Comparison of ENCODE assay signal across 11 cellular contexts in the genomic region with DNA sequence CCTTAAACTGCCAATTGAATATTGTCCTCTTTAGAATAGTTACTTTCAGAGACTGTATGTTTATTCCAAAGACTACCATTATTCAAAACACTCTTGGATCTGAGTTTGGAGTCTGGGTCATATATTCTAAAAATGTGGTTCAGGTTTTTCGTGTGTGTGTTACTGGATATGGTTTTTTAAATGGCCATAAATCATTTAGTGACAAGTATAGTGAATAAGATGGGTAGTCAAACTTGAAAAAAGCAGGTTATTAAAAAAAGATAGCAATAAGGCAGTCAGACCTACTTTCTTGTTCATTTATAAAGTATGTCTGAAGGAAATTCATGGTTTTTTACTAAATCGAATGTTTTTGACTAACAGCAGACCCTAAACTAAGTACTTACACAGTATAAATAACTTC.
"Had no signal": no experiment of that assay in that cellular context is flagged by ENCODE, and none has a peak within 500 bp of the region (broad histone marks: within the 10 kb centered on the region; RNA-seq: fewer than 3 reads in every experiment).

No MANE protein-coding gene starts in this region.

- ATAC-seq: GM23338, HCT116 had no signal

- H3K36me3 ChIP-seq: HAP-1 had no signal

- H3K27ac Mint-ChIP-seq: GM23338, H9, HFFc6 had no signal

- H3K4me1 ChIP-seq: HAP-1 had no signal

- H2AFZ ChIP-seq: GM23248, GM23338 had no signal

- FAIRE-seq: H1, H54 had no signal

- H3K4me2 ChIP-seq: GM23338 had no signal

- DNase-seq: GM23248, GOT3, H7, H9, HCEC 1CT, HFFc6 had no signal

- H3K9ac ChIP-seq: GM23248 had no signal

- H3K4me1 Mint-ChIP-seq: GM23338, H9 had no signal

- H3K9me3 ChIP-seq: HAP-1 had no signal

- H3K9me3 Mint-ChIP-seq: HFFc6 had no signal

- H3K4me3 ChIP-seq: GM23248, GM23338, HAP-1 had no signal

- H3K27ac ChIP-seq: GM23248 had no signal

- H3K4me3 Mint-ChIP-seq: GM23338, H9, HFFc6 had no signal
